In genomic region chr7:18276380-18276779, GRCh38 we compare ENCODE assay signal across 31 cellular contexts.
DNase-seq lines count a peak whose midpoint lies in the region; ATAC-seq, FAIRE-seq and TF ChIP-seq lines count a peak whose summit lies in the region.
"Had no signal": no experiment of that assay in that cellular context is flagged by ENCODE, and none has a peak within 500 bp of the region (broad histone marks: within the 10 kb centered on the region; RNA-seq: fewer than 3 reads in every experiment).

No MANE protein-coding gene starts in this region.

- WGBS in K562 (ENCODE audit: insufficient coverage, low coverage, missing lambda C conversion rate): 2% methylated on average over 2 of the region's 2 CpGs

- TF ChIP-seq RAD21 in K562 (CRISPR knock-in tag; conservative IDR thresholded peaks at IDR 0.05 in 1 of 2, IDR thresholded peaks at IDR 0.05 in 1 of 2): no peak

- in situ Hi-C loops in K562 (cut with MboI): no loop called here

- H4K20me1 ChIP-seq in K562 (replicated peaks; ENCODE audit: control insufficient read depth, insufficient read depth, low read length): no peaks in the 10 kb centered on the region
- no peaks in the 10 kb centered on the region for H4K20me1 ChIP-seq in Karpas-422 (ENCODE audit: insufficient read depth, low read depth, low read length)

- no peaks in the 10 kb centered on the region for H3K9me3 ChIP-seq in K562 (replicated peaks; ENCODE audit: control insufficient read depth, insufficient read depth, low read depth, low read length)
- H3K9me3 ChIP-seq in Karpas-422 (ENCODE audit: low read length): no peaks in the 10 kb centered on the region
- H3K9me3 ChIP-seq: colonic mucosa, Peyer's patch, tibial artery, vagina had no signal

- H3K27me3 ChIP-seq in K562 (ENCODE audit: control insufficient read depth in 2 of 2, insufficient read depth in 2 of 2, low read length in 2 of 2) (no peaks in the 10 kb centered on the region), Karpas-422 (ENCODE audit: low read length) (no peaks in the 10 kb centered on the region)
- H3K27me3 ChIP-seq: cardiac muscle cell, colonic mucosa, Peyer's patch, tibial artery, vagina had no signal

- intact Hi-C loops in K562 (cut with micrococcal nuclease): no loop called here

- H3K36me3 Mint-ChIP-seq in activated naive CD4-positive, alpha-beta T cell treated with anti-CD3 and anti-CD28 coated beads, Interleukin-2, amount 50 U/mL, for 72 hours: no peaks in the 10 kb centered on the region
- H3K36me3 Mint-ChIP-seq in stimulated activated effector memory CD8-positive, alpha-beta T cell treated with anti-CD3 and anti-CD28 coated beads, Interleukin-12 subunit alpha, Interleukin-12 subunit beta, amount 100 ng/mL, for 72 hours: no peaks in the 10 kb centered on the region
- H3K36me3 Mint-ChIP-seq: activated naive CD8-positive, alpha-beta T cell treated with anti-CD3 and anti-CD28 coated beads for 36 hours; CD8-positive, alpha-beta T cell; natural killer cell treated with Interleukin-12 subunit alpha and Interleukin-12 subunit beta and Interleukin-15 and Interleukin-18, amount 100 ng/mL, for 72 hours; WTC11 had no signal

- H3K79me2 ChIP-seq in K562 (ENCODE audit: control insufficient read depth, insufficient read depth, low read length) (no peaks in the 10 kb centered on the region), Karpas-422 (ENCODE audit: low read length) (no peaks in the 10 kb centered on the region)

- CTCF ChIA-PET in K562 (lab: Yijun Ruan, JAX; ENCODE audit: low intra/inter-chr PET ratio): no interaction called here

- no peaks in the 10 kb centered on the region for H3K9me3 Mint-ChIP-seq in activated naive CD4-positive, alpha-beta T cell treated with anti-CD3 and anti-CD28 coated beads, Interleukin-2, amount 50 U/mL, for 72 hours
- no peaks in the 10 kb centered on the region for H3K9me3 Mint-ChIP-seq in stimulated activated effector memory CD8-positive, alpha-beta T cell treated with anti-CD3 and anti-CD28 coated beads, Interleukin-12 subunit alpha, Interleukin-12 subunit beta, amount 100 ng/mL, for 72 hours
- H3K9me3 Mint-ChIP-seq: activated naive CD8-positive, alpha-beta T cell treated with anti-CD3 and anti-CD28 coated beads for 36 hours; CD8-positive, alpha-beta T cell; natural killer cell treated with Interleukin-12 subunit alpha and Interleukin-12 subunit beta and Interleukin-15 and Interleukin-18, amount 100 ng/mL, for 72 hours; WTC11 had no signal

- H3K4me2 ChIP-seq in K562 (ENCODE audit: insufficient read depth, low read length): no peak overlapping the region
- H3K4me2 ChIP-seq in Karpas-422 (ENCODE audit: low read depth, low read length, poor library complexity, severe bottlenecking): no peak overlapping the region

- POLR2A ChIA-PET in K562 (lab: Yijun Ruan, JAX): interaction anchor here (0.6 kb wide), 1 partner anchor 1430 kb away, joined by 3 read pairs; no protein-coding TSS in a partner anchor

- no peaks in the 10 kb centered on the region for H3K9me1 ChIP-seq in K562 (ENCODE audit: control insufficient read depth, insufficient read depth, low read length)

- no peak overlapping the region for H3K27ac Mint-ChIP-seq in activated naive CD4-positive, alpha-beta T cell treated with anti-CD3 and anti-CD28 coated beads, Interleukin-2, amount 50 U/mL, for 72 hours
- H3K27ac Mint-ChIP-seq in stimulated activated effector memory CD8-positive, alpha-beta T cell treated with anti-CD3 and anti-CD28 coated beads, Interleukin-12 subunit alpha, Interleukin-12 subunit beta, amount 100 ng/mL, for 72 hours: no peak overlapping the region
- H3K27ac Mint-ChIP-seq: activated naive CD8-positive, alpha-beta T cell treated with anti-CD3 and anti-CD28 coated beads for 36 hours; CD8-positive, alpha-beta T cell; natural killer cell treated with Interleukin-12 subunit alpha and Interleukin-12 subunit beta and Interleukin-15 and Interleukin-18, amount 100 ng/mL, for 72 hours; WTC11 had no signal

- H3K27ac ChIP-seq in K562 (ENCODE audit: extremely low read depth, low read depth, low read length) (no peak overlapping the region), Karpas-422 (ENCODE audit: low read length) (no peak overlapping the region)
- H3K27ac ChIP-seq: cardiac muscle cell, colonic mucosa, epithelial cell of prostate, Peyer's patch, tibial artery, vagina had no signal

- peak; percentile 63; the same call in 2 of the 3 replicates for ATAC-seq in K562
- no peak for ATAC-seq in activated naive CD4-positive, alpha-beta T cell treated with anti-CD3 and anti-CD28 coated beads, Interleukin-2, amount 50 U/mL, for 72 hours
- ATAC-seq in GM19023 (IDR thresholded peaks at IDR 0.05; ENCODE audit: unreplicated experiment): no peak
- no peak for ATAC-seq in stimulated activated effector memory CD8-positive, alpha-beta T cell treated with anti-CD3 and anti-CD28 coated beads, Interleukin-12 subunit alpha, Interleukin-12 subunit beta, amount 100 ng/mL, for 72 hours
- ATAC-seq: CD8-positive, alpha-beta T cell; left colon; natural killer cell treated with Interleukin-12 subunit alpha and Interleukin-12 subunit beta and Interleukin-15 and Interleukin-18, amount 100 ng/mL, for 72 hours; WTC11 had no signal

- DNase-seq in NCI-H82 (lab: John Stamatoyannopoulos, UW) (peak; percentile 5), NCI-H82 treated with DMSO at 0.1 percent for 48 hours (lab: John Stamatoyannopoulos, UW; ENCODE audit: unreplicated experiment) (no peak), OCI-M1 (lab: John Stamatoyannopoulos, UW) (peak; percentile 14), K562 (ENCODE audit: extremely low read depth in 1 of 4, low spot score in 3 of 4) (no peak), Karpas-422 (no peak)
- DNase-seq in activated naive CD4-positive, alpha-beta T cell treated with anti-CD3 and anti-CD28 coated beads, Interleukin-2, amount 50 U/mL, for 72 hours (ENCODE audit: low spot score in 2 of 2): no peak
- DNase-seq in stimulated activated effector memory CD8-positive, alpha-beta T cell treated with anti-CD3 and anti-CD28 coated beads, Interleukin-12 subunit alpha, Interleukin-12 subunit beta, amount 100 ng/mL, for 72 hours (ENCODE audit: low spot score in 2 of 2): no peak
- DNase-seq: activated CD4-positive, alpha-beta T cell treated with anti-CD3 and anti-CD28 coated beads, Interleukin-2, amount 50 U/mL, for 1 hour; activated effector memory CD4-positive, alpha-beta T cell treated with anti-CD3 and anti-CD28 coated beads, Interleukin-2, amount 50 U/mL, for 16 hours; activated naive CD8-positive, alpha-beta T cell treated with anti-CD3 and anti-CD28 coated beads for 36 hours; activated T-cell treated with anti-CD3 and anti-CD28 coated beads, Interleukin-2, amount 50 U/mL, for 1 hour; aorta; CD8-positive, alpha-beta T cell; colonic mucosa; DMS153; effector CD4-positive, alpha-beta T cell; GDM1; glutamatergic neuron; left colon; NCI-H1436; NCI-H2081 treated with DMSO at 0.1 percent for 48 hours; Peyer's patch; SIG-M5; stimulated activated CD4-positive, alpha-beta T cell treated with anti-CD3 and anti-CD28 coated beads, Interleukin-4, amount 100 ng/mL, for 24 hours; tibial artery had no signal

- H3K36me3 ChIP-seq in K562 (ENCODE audit: control insufficient read depth, insufficient read depth, low read length) (no peaks in the 10 kb centered on the region), Karpas-422 (ENCODE audit: insufficient read depth, low read length) (no peaks in the 10 kb centered on the region)
- H3K36me3 ChIP-seq: cardiac muscle cell, colonic mucosa, Peyer's patch, tibial artery, vagina had no signal

- BruUV-seq in K562 (replicated peaks; lab: Mats Ljungman, UMichigan): no TSS peak

- H3K4me1 ChIP-seq in K562 (replicated peaks in 1 of 2; ENCODE audit: control insufficient read depth in 2 of 2, insufficient read depth in 2 of 2, low read length in 2 of 2) (no peaks in the 10 kb centered on the region), Karpas-422 (ENCODE audit: low read length) (no peaks in the 10 kb centered on the region)
- H3K4me1 ChIP-seq: colonic mucosa, Peyer's patch, vagina had no signal

- no peaks in the 10 kb centered on the region for H3K4me1 Mint-ChIP-seq in stimulated activated effector memory CD8-positive, alpha-beta T cell treated with anti-CD3 and anti-CD28 coated beads, Interleukin-12 subunit alpha, Interleukin-12 subunit beta, amount 100 ng/mL, for 72 hours
- H3K4me1 Mint-ChIP-seq: activated naive CD8-positive, alpha-beta T cell treated with anti-CD3 and anti-CD28 coated beads for 36 hours; WTC11 had no signal

- H3K9ac ChIP-seq in K562 (ENCODE audit: insufficient read depth in 1 of 2, low read depth in 2 of 2, low read length in 2 of 2) (no peak overlapping the region), Karpas-422 (ENCODE audit: low read length) (no peak overlapping the region)

- TF ChIP-seq EP300 in K562 (IDR thresholded peaks at IDR 0.05; ENCODE audit: low read length): no peak

- TF ChIP-seq POLR2A in K562 (conservative IDR thresholded peaks at IDR 0.05): no peak

- no peak for TF ChIP-seq CTCF in K562 (IDR thresholded peaks at IDR 0.05 in 2 of 3, conservative IDR thresholded peaks at IDR 0.05 in 1 of 3; ENCODE audit: insufficient read depth in 2 of 3, low read depth in 1 of 3, low read length in 3 of 3)

- H3K4me3 Mint-ChIP-seq in stimulated activated effector memory CD8-positive, alpha-beta T cell treated with anti-CD3 and anti-CD28 coated beads, Interleukin-12 subunit alpha, Interleukin-12 subunit beta, amount 100 ng/mL, for 72 hours: no peak overlapping the region
- H3K4me3 Mint-ChIP-seq: activated naive CD8-positive, alpha-beta T cell treated with anti-CD3 and anti-CD28 coated beads for 36 hours; CD8-positive, alpha-beta T cell; natural killer cell treated with Interleukin-12 subunit alpha and Interleukin-12 subunit beta and Interleukin-15 and Interleukin-18, amount 100 ng/mL, for 72 hours; WTC11 had no signal

- H3K4me3 ChIP-seq in K562 (no peak overlapping the region), Karpas-422 (ENCODE audit: low read length) (no peak overlapping the region)
- H3K4me3 ChIP-seq: cardiac muscle cell, colonic mucosa, Peyer's patch, tibial artery, vagina had no signal

- H3K9me2 ChIP-seq in Karpas-422 (replicated peaks; ENCODE audit: insufficient read depth, low read length): no peaks in the 10 kb centered on the region

- FAIRE-seq in K562 (lab: Jason Lieb, UNC): no peak

- no peak overlapping the region for H2AFZ ChIP-seq in K562 (ENCODE audit: low read depth, low read length)
- H2AFZ ChIP-seq in Karpas-422 (ENCODE audit: low read length): no peak overlapping the region

TF ChIP-seq in K562, 482 proteins besides CTCF, POLR2A, EP300 and RAD21 (continues in another document):
- TF ChIP-seq NFE2 (IDR thresholded peaks at IDR 0.05; ENCODE audit: low read depth): no peak
- no peak for TF ChIP-seq THRA (IDR thresholded peaks at IDR 0.05)

Comparison
In these comparisons a context has a peak if more than half of its experiments do, and no peak if none do; other contexts are left out.
1. DNase-seq: peak in NCI-H82 (single experiment) and OCI-M1 (single experiment); none in NCI-H82 treated with DMSO at 0.1 percent for 48 hours (single experiment), K562 (0 of 4), activated naive CD4-positive, alpha-beta T cell treated with anti-CD3 and anti-CD28 coated beads, Interleukin-2, amount 50 U/mL, for 72 hours (0 of 2), Karpas-422 (single experiment) and stimulated activated effector memory CD8-positive, alpha-beta T cell treated with anti-CD3 and anti-CD28 coated beads, Interleukin-12 subunit alpha, Interleukin-12 subunit beta, amount 100 ng/mL, for 72 hours (0 of 2).